ENCODE assay signal across 8 cellular contexts in genomic region chr1:233790662-233791371, GRCh38.
DNase-seq lines count a peak whose midpoint lies in the region; ATAC-seq, FAIRE-seq and TF ChIP-seq lines count a peak whose summit lies in the region.

No MANE protein-coding gene starts in this region.

- H3K27me3 ChIP-seq in bronchial epithelial cell (ENCODE audit: control insufficient read depth, insufficient read depth, low read length), result no peaks in the 10 kb centered on the region

- no peak overlapping the region for H3K9ac ChIP-seq in SK-N-MC (ENCODE audit: insufficient read length)

- DNase-seq in 8988T (peak; percentile 44), GM12864 (ENCODE audit: low read depth) (peak; percentile 19), NCI-H1092 (lab: John Stamatoyannopoulos, UW) (peak; percentile 72), SK-N-MC (ENCODE audit: low read depth, low spot score) (peak; percentile 22), bronchial epithelial cell (ENCODE audit: low read depth) (peak; percentile 70), iris pigment epithelial cell (ENCODE audit: low read depth) (peak; percentile 64)
- peak; percentile 1 to 11 for DNase-seq in stimulated activated CD4-positive, alpha-beta T cell treated with anti-CD3 and anti-CD28 coated beads, Interleukin-15, amount 100 ng/mL, for 48 hours (ENCODE audit: low read depth in 2 of 2)

- H3K9me3 ChIP-seq in SK-N-MC (ENCODE audit: low read depth, low read length), result no peaks in the 10 kb centered on the region

- no peak overlapping the region for H3K27ac ChIP-seq in SK-N-MC

- TF ChIP-seq CTCF in GM12864 (IDR thresholded peaks at IDR 0.05; ENCODE audit: low read depth, low read length, missing control alignments) (peak; percentile 94), bronchial epithelial cell (IDR thresholded peaks at IDR 0.05; ENCODE audit: insufficient read depth, low read length, severe bottlenecking) (peak; percentile 84)

- H3K36me3 ChIP-seq in SK-N-MC (ENCODE audit: insufficient read depth, low read length) (no peaks in the 10 kb centered on the region), bronchial epithelial cell (ENCODE audit: control insufficient read depth, insufficient read depth, low read length) (no peaks in the 10 kb centered on the region)

- H3K4me3 ChIP-seq in GM12864 (ENCODE audit: low read depth, low read length) (no peak overlapping the region), SK-N-MC (no peak overlapping the region), bronchial epithelial cell (ENCODE audit: low read depth, low read length) (no peak overlapping the region)

- ATAC-seq in HG02610 (IDR thresholded peaks at IDR 0.05; ENCODE audit: unreplicated experiment), result peak; percentile 77

- peak; percentile 83 for FAIRE-seq in bronchial epithelial cell (lab: Jason Lieb, UNC)

Comparison
In these comparisons a context has a peak if more than half of its experiments do, and no peak if none do; other contexts are left out.
1. DNase-seq: peak in every context shown above with its lines; median percentile 72 in NCI-H1092; 70 in bronchial epithelial cell; 64 in iris pigment epithelial cell; 44 in 8988T; 22 in SK-N-MC; 19 in GM12864; 6 in stimulated activated CD4-positive, alpha-beta T cell treated with anti-CD3 and anti-CD28 coated beads, Interleukin-15, amount 100 ng/mL, for 48 hours.